In the genomic region with DNA sequence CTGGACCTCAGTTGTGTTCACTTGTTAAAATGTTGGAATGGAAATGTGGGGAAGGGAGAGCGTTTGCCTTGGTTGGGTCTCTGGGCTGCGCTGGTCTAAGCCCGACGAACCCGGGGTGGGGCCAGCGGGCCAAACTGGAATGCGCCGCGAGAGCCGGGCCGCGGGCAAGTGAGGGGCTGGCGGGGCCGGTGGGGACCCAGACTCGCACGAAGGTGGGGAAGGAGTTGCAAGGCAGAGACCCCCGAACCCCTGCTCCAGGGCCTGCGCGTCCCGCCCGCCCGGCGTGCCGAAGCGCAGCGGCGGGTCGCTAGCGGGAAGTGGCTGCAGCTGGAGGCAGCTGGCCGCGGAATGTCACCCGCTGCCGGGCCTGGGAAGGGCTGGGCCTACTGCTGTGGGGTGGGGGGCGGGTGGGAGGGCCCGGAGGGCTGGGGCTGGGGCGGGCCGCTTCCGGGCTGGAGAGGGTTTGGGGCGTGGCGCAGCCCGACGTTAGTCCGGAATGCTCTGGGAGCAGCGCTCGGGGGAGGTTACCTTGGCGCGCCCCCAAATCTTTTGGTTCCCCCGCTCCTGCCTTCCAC, we compare ENCODE assay signal across 9 cellular contexts.
DNase-seq lines count a peak whose midpoint lies in the region; ATAC-seq and TF ChIP-seq lines count a peak whose summit lies in the region.
"Had no signal": no experiment of that assay in that cellular context is flagged by ENCODE, and none has a peak within 500 bp of the region (broad histone marks: within the 10 kb centered on the region; RNA-seq: fewer than 3 reads in every experiment).

No MANE protein-coding gene starts in this region.

- ATAC-seq in GM18517 (IDR thresholded peaks at IDR 0.05; ENCODE audit: unreplicated experiment), result no peak

- 3 to 7% (median 5%) methylated on average over 28 to 48 of the region's 48 CpGs for WGBS in spleen, 5 donors

- intact Hi-C loops in spleen (cut with DNase I; ENCODE audit: low total_unique reads), result no loop called here

- H3K36me3 ChIP-seq in HUES48 (ENCODE audit: control insufficient read depth, insufficient read depth, low read length) (no peaks in the 10 kb centered on the region), spleen (no peaks in the 10 kb centered on the region)

- DNase-seq in coronary artery (ENCODE audit: low spot score) (no peak), spleen (peak; percentile 83), HPDE6-E6E7 (ENCODE audit: extremely low spot score) (no peak)
- DNase-seq in stimulated activated CD4-positive, alpha-beta T cell treated with anti-CD3 and anti-CD28 coated beads, Interleukin-2, amount 100 ng/mL, for 24 hours, result no peak
- no peak for DNase-seq in activated CD4-positive, CD25-positive, alpha-beta regulatory T cell treated with anti-CD3 and anti-CD28 coated beads, Interleukin-2, amount 50 U/mL, for 72 hours
- DNase-seq: T1000 had no signal

- H3K27ac ChIP-seq in HUES48 (ENCODE audit: low read depth, low read length) (peak overlapping the region; percentile 46), coronary artery (peak overlapping the region; percentile 92 to 93), layer of hippocampus (ENCODE audit: low read depth, low read length) (peak overlapping the region; percentile 42), spleen (peak overlapping the region; percentile 48 to 87 (median 81))

- peaks cover 58% of the 10 kb centered on the region for H3K4me1 ChIP-seq in HUES48 (ENCODE audit: control insufficient read depth, insufficient read depth, low read length)
- peaks cover 21 to 89% (median 65%) of the 10 kb centered on the region in 6 donors for H3K4me1 ChIP-seq in spleen

- H3K9me3 ChIP-seq in HUES48 (ENCODE audit: control insufficient read depth, insufficient read depth, low read length), result no peaks in the 10 kb centered on the region
- no peaks in the 10 kb centered on the region for H3K9me3 ChIP-seq in spleen

- peak overlapping the region; percentile 63 for H3K4me3 ChIP-seq in HUES48 (ENCODE audit: low read depth, low read length)
- H3K4me3 ChIP-seq in coronary artery, result peak overlapping the region; percentile 71
- peak overlapping the region in 7 of 8 donors; percentile 16 to 56 (median 30) for H3K4me3 ChIP-seq in spleen

- peak overlapping the region; percentile 56; the same call in 1 of the 2 replicates for H3K9ac ChIP-seq in HUES48 (ENCODE audit: low read depth, low read length)

- no peak for TF ChIP-seq POLR2A in spleen (IDR thresholded peaks at IDR 0.05)

- H3K27me3 ChIP-seq in HUES48 (ENCODE audit: control insufficient read depth, insufficient read depth, low read length) (no peaks in the 10 kb centered on the region), layer of hippocampus (ENCODE audit: control insufficient read depth, insufficient read depth, low read length) (no peaks in the 10 kb centered on the region), spleen (replicated peaks in 1 of 7) (peaks cover 0 to 31% (median 0%) of the 10 kb centered on the region in 7 donors)

- no peak for TF ChIP-seq CTCF in coronary artery (IDR thresholded peaks at IDR 0.05)
- no peak for TF ChIP-seq CTCF in spleen (IDR thresholded peaks at IDR 0.05 in 8 of 11, conservative IDR thresholded peaks at IDR 0.05 in 3 of 11)

Comparison
In these comparisons a context has a peak if more than half of its experiments do, and no peak if none do; other contexts are left out.
1. H3K27ac ChIP-seq: peak in every context shown above with its lines; median percentile 92 in coronary artery; 81 in spleen; 46 in HUES48; 42 in layer of hippocampus.